Comparison of ENCODE assay signal across 8 cellular contexts in genomic region chr3:142723968-142724681, GRCh38. TPM values are rescaled to one million over a fixed set of nuclear protein-coding genes. Genes with fewer than 3 reads are reported as not detected.
DNase-seq lines count a peak whose midpoint lies in the region; ATAC-seq and TF ChIP-seq lines count a peak whose summit lies in the region.

Gene TRPC1 (plus strand): TSS chr3:142724034. CDS start chr3:142724560, 526 bp downstream.

- no peaks in the 10 kb centered on the region for H3K4me1 Mint-ChIP-seq in glutamatergic neuron (ENCODE audit: low read depth, unreplicated experiment)

- in situ Hi-C loops in GM23248 (cut with MboI), result no loop called here

- peaks cover 5% of the 10 kb centered on the region; the same call in 1 of the 2 replicates for H3K36me3 ChIP-seq in GM23248 (ENCODE audit: low read depth)
- no peaks in the 10 kb centered on the region for H3K36me3 ChIP-seq in Karpas-422 (ENCODE audit: insufficient read depth, low read length)
- H3K36me3 ChIP-seq in SJCRH30, result no peaks in the 10 kb centered on the region
- H3K36me3 ChIP-seq in thoracic aorta, result no peaks in the 10 kb centered on the region

- H3K9ac ChIP-seq in GM23248, result peak within 1 kb of the TSS; percentile 87
- H3K9ac ChIP-seq in Karpas-422 (ENCODE audit: low read length), result peak within 1 kb of the TSS; percentile 70

- H2AFZ ChIP-seq in GM23248 (peak within 1 kb of the TSS; percentile 85), Karpas-422 (ENCODE audit: low read length) (peak within 1 kb of the TSS; percentile 81; the same call in 1 of the 2 replicates)

- peaks cover 9% of the 10 kb centered on the region; the same call in 1 of the 2 replicates for H3K4me1 ChIP-seq in GM23248 (ENCODE audit: insufficient read depth)
- H3K4me1 ChIP-seq in Karpas-422 (ENCODE audit: low read length), result 0 out of 2 replicates have a peak, but pooled peaks cover 4% of the 10 kb centered on the region
- peaks cover 11% of the 10 kb centered on the region for H3K4me1 ChIP-seq in SJCRH30
- H3K4me1 ChIP-seq in thoracic aorta (ENCODE audit: control insufficient read depth in 1 of 2, low read depth in 2 of 2), result peaks cover 0 to 21% of the 10 kb centered on the region in 2 donors

- H3F3A ChIP-seq in GM23248 (ENCODE audit: insufficient read depth), result no peaks in the 10 kb centered on the region

- peak within 1 kb of the TSS; percentile 96 for H3K27ac Mint-ChIP-seq in glutamatergic neuron (ENCODE audit: unreplicated experiment)

- H3K4me2 ChIP-seq in GM23248 (ENCODE audit: unreplicated experiment) (peak within 1 kb of the TSS; percentile 81), Karpas-422 (ENCODE audit: low read depth, low read length, poor library complexity, severe bottlenecking) (peak within 1 kb of the TSS; percentile 65)

- no peaks in the 10 kb centered on the region for H3K9me2 ChIP-seq in GM23248 (ENCODE audit: insufficient read depth)
- no peaks in the 10 kb centered on the region for H3K9me2 ChIP-seq in Karpas-422 (replicated peaks; ENCODE audit: insufficient read depth, low read length)

- ATAC-seq in omental fat pad (ENCODE audit: low FRiP score) (peak; percentile 89), thoracic aorta (ENCODE audit: insufficient number of reproducible peaks, low FRiP score, low read depth) (peak; percentile 97)

- H3K4me3 ChIP-seq in GM23248 (peak within 1 kb of the TSS; percentile 84), Karpas-422 (ENCODE audit: low read length) (peak within 1 kb of the TSS; percentile 66), SJCRH30 (peak within 1 kb of the TSS; percentile 80), thoracic aorta (peak within 1 kb of the TSS; percentile 77)

- no peaks in the 10 kb centered on the region for H3K9me3 ChIP-seq in GM23248 (ENCODE audit: low read depth)
- H3K9me3 ChIP-seq in Karpas-422 (ENCODE audit: low read length), result no peaks in the 10 kb centered on the region
- H3K9me3 ChIP-seq in SJCRH30 (replicated peaks), result peaks cover 5% of the 10 kb centered on the region; the same call in 1 of the 2 replicates
- H3K9me3 ChIP-seq in thoracic aorta, result no peaks in the 10 kb centered on the region

- TF ChIP-seq CTCF in glutamatergic neuron (IDR thresholded peaks at IDR 0.05; ENCODE audit: partially characterized antibody, unreplicated experiment), result no peak
- no peak for TF ChIP-seq CTCF in omental fat pad (IDR thresholded peaks at IDR 0.05)
- TF ChIP-seq CTCF in thoracic aorta (IDR thresholded peaks at IDR 0.05), result no peak

- peaks cover 6% of the 10 kb centered on the region for H3K36me3 Mint-ChIP-seq in glutamatergic neuron (ENCODE audit: unreplicated experiment)

- peak within 1 kb of the TSS; percentile 87 for H3K27ac ChIP-seq in GM23248
- H3K27ac ChIP-seq in Karpas-422 (ENCODE audit: low read length), result no peak within 1 kb of the TSS
- peak within 1 kb of the TSS; percentile 77 for H3K27ac ChIP-seq in SJCRH30
- peak within 1 kb of the TSS; percentile 67 to 89 for H3K27ac ChIP-seq in thoracic aorta

- H3K79me2 ChIP-seq in GM23248 (ENCODE audit: insufficient read depth) (peaks cover 43% of the 10 kb centered on the region), Karpas-422 (ENCODE audit: low read length) (no peaks in the 10 kb centered on the region)

- peaks cover 12% of the 10 kb centered on the region for H3K9me3 Mint-ChIP-seq in glutamatergic neuron (ENCODE audit: unreplicated experiment)

- peaks cover 1% of the 10 kb centered on the region for H3K27me3 Mint-ChIP-seq in glutamatergic neuron (ENCODE audit: unreplicated experiment)

- peak within 1 kb of the TSS; percentile 96 for H3K4me3 Mint-ChIP-seq in glutamatergic neuron (ENCODE audit: unreplicated experiment)

- DNase-seq in ELF-1 (ENCODE audit: low read depth, low spot score) (peak; percentile 88), GM23248 (peak; percentile 93), Karpas-422 (peak; percentile 83), SJCRH30 (peak; percentile 90 to 92), glutamatergic neuron (peak; percentile 90), omental fat pad (ENCODE audit: low spot score) (peak; percentile 26), thoracic aorta (ENCODE audit: low spot score) (peak; percentile 30)
- peak; percentile 75 for DNase-seq in activated naive CD4-positive, alpha-beta T cell treated with anti-CD3 and anti-CD28 coated beads, Interleukin-2, amount 50 U/mL, for 16 hours

- H3K27me3 ChIP-seq in GM23248 (replicated peaks; ENCODE audit: insufficient read depth) (no peaks in the 10 kb centered on the region), Karpas-422 (ENCODE audit: low read length) (no peaks in the 10 kb centered on the region), SJCRH30 (no peaks in the 10 kb centered on the region), thoracic aorta (replicated peaks; ENCODE audit: insufficient read depth) (no peaks in the 10 kb centered on the region)

- H4K20me1 ChIP-seq in GM23248 (ENCODE audit: insufficient read depth), result no peaks in the 10 kb centered on the region
- no peaks in the 10 kb centered on the region for H4K20me1 ChIP-seq in Karpas-422 (ENCODE audit: insufficient read depth, low read depth, low read length)

- 1% methylated on average over 44 to 47 of the region's 73 CpGs for WGBS in GM23248 (ENCODE audit: low coverage in 1 of 2, low lambda C conversion rate in 2 of 2, missing lambda C conversion rate in 2 of 2), 2 experiments

RNA-seq across cellular contexts. Expression of gene TRPC1, which starts in this region (rescaled TPM):
- 17.1 and 20.4 TPM in 2 replicates for total RNA-seq in GM23248 (2014; rRNA removed; shearing (Covaris generic))
- polyA plus RNA-seq in GM23248 (2016; fragmentation: Nextera tagmentation; extraction: Ambion mirVana), result 5.1 and 7.7 TPM in 2 replicates
- total RNA-seq in Karpas-422 (2014; rRNA removed; shearing (Covaris generic); ENCODE audit: low replicate concordance), result 0.14 and 0.75 TPM in 2 replicates
- 18.6 and 21.0 TPM in 2 replicates for total RNA-seq in SJCRH30 (2014; rRNA removed; shearing (Covaris generic))
- 23.2 TPM for total RNA-seq in glutamatergic neuron (ENCODE audit: unreplicated experiment)
- 10 to 100 TPM in 3 of 4 donors, 1 to 10 TPM in 1; 4.9 to 23.2 (median 11.4) TPM for total RNA-seq in omental fat pad
- total RNA-seq in thoracic aorta, result 10 to 100 TPM; 37.0 to 48.5 TPM

Comparison
In these comparisons a context has a peak if more than half of its experiments do, and no peak if none do; other contexts are left out.
1. Peak in DNase-seq, H3K4me3 ChIP-seq, H3K9ac ChIP-seq and H3K4me2 ChIP-seq in Karpas-422; RNA of the gene not detected or under 1 TPM.
2. DNase-seq: peak in every context shown above with its lines; median percentile 93 in GM23248; 91 in SJCRH30; 90 in glutamatergic neuron; 88 in ELF-1; 83 in Karpas-422; 75 in activated naive CD4-positive, alpha-beta T cell treated with anti-CD3 and anti-CD28 coated beads, Interleukin-2, amount 50 U/mL, for 16 hours; 30 in thoracic aorta; 26 in omental fat pad.